ENCODE assay signal across 17 cellular contexts in the genomic region with DNA sequence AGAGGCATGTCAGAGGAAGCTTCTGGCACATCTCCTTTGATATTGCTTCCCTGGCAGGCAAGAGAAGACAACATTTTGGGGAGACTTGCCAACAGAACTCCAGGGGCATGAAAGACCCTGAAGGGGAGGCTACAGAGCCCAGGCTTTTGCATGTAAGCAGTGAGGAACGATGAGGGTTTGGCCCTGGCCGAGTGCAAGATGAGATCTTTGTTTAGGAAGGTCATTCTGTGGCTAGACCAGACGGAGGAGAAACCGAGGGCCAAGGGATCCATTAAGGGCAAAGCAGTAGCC. TPM values are rescaled to one million over a fixed set of nuclear protein-coding genes. Genes with fewer than 3 reads are reported as not detected.
DNase-seq lines count a peak whose midpoint lies in the region; ATAC-seq and TF ChIP-seq lines count a peak whose summit lies in the region.
"Had no signal": no experiment of that assay in that cellular context is flagged by ENCODE, and none has a peak within 500 bp of the region (broad histone marks: within the 10 kb centered on the region; RNA-seq: fewer than 3 reads in every experiment).

No MANE protein-coding gene starts in this region.

- H3K79me2 ChIP-seq in mammary epithelial cell (ENCODE audit: insufficient read depth, low read length), result peaks cover 70% of the 10 kb centered on the region

- intact Hi-C loops in mammary epithelial cell (cut with micrococcal nuclease), result loop anchor here (10.0 kb wide), 1 partner anchor 104 kb away; no protein-coding TSS in a partner anchor
- intact Hi-C loops in stomach (cut with DNase I; ENCODE audit: low total_unique reads), result no loop called here

- H3K9ac ChIP-seq in mammary epithelial cell (ENCODE audit: insufficient read depth, low read length), result peak overlapping the region; percentile 44
- H3K9ac ChIP-seq: KMS-11 had no signal

- CTCF ChIA-PET in mammary epithelial cell (lab: Charles Lee; ENCODE audit: low non-redundant PET), result no interaction called here

- dilution Hi-C loops in mammary epithelial cell (cut with HindIII; ENCODE audit: low sequenced_read_pairs), result no loop called here

- TF ChIP-seq EP300 in stomach (IDR thresholded peaks at IDR 0.05), result no peak

- DNase-seq in HL-60 (ENCODE audit: low read depth in 1 of 2, low spot score in 1 of 2), result no peak
- DNase-seq in mammary epithelial cell, result no peak
- DNase-seq in lung (ENCODE audit: low spot score), result no peak
- no peak for DNase-seq in stomach
- no peak for DNase-seq in NCI-H1694 treated with DMSO at 0.1 percent for 48 hours (lab: John Stamatoyannopoulos, UW)
- DNase-seq in omental fat pad (ENCODE audit: low spot score), result no peak
- DNase-seq in ecto neural progenitor cell (ENCODE audit: low spot score), result no peak
- DNase-seq: activated CD4-positive, CD25-positive, alpha-beta regulatory T cell treated with anti-CD3 and anti-CD28 coated beads, Interleukin-2, amount 50 U/mL, for 72 hours; activated naive CD4-positive, alpha-beta T cell treated with anti-CD3 and anti-CD28 coated beads, Interleukin-2, amount 50 U/mL, for 16 hours; brain microvascular endothelial cell; effector memory CD4-positive, alpha-beta T cell; mesenchymal stem cell; NCI-H1092 treated with DMSO at 0.1 percent for 48 hours; NCI-H2171 treated with DMSO at 0.1 percent for 48 hours; stimulated activated naive CD8-positive, alpha-beta T cell treated with anti-CD3 and anti-CD28 coated beads, Interleukin-15, Interleukin-2, amounts not matched to agents 100 U/mL and 50 U/mL, for 24 hours had no signal

- H3K4me3 ChIP-seq in HL-60 (replicated peaks; ENCODE audit: insufficient read depth, low read length) (no peak overlapping the region), mammary epithelial cell (replicated peaks in 1 of 3; ENCODE audit: insufficient read depth in 1 of 3, low read depth in 2 of 3, low read length in 3 of 3) (no peak overlapping the region), lung (no peak overlapping the region), stomach (peak overlapping the region in 3 of 4 donors; percentile 2 to 34 (median 17))

- peaks cover 65% of the 10 kb centered on the region for H3K4me1 ChIP-seq in mammary epithelial cell (ENCODE audit: insufficient read depth, low read length)
- H3K4me1 ChIP-seq in lung (ENCODE audit: control insufficient read depth in 2 of 2, insufficient read depth in 2 of 2, low read length in 2 of 2), result peaks cover 15 to 19% of the 10 kb centered on the region in 2 donors
- H3K4me1 ChIP-seq in stomach, result peaks cover 34 to 54% (median 44%) of the 10 kb centered on the region in 4 donors

- H3K9me3 ChIP-seq in mammary epithelial cell (replicated peaks; ENCODE audit: insufficient read depth, low read length), result no peaks in the 10 kb centered on the region
- no peaks in the 10 kb centered on the region for H3K9me3 ChIP-seq in lung (ENCODE audit: control insufficient read depth in 2 of 2, insufficient read depth in 1 of 2, low read length in 1 of 2)
- H3K9me3 ChIP-seq in stomach, result no peaks in the 10 kb centered on the region

- no peaks in the 10 kb centered on the region for H4K20me1 ChIP-seq in mammary epithelial cell (ENCODE audit: insufficient read depth, low read length)

- 73% methylated on average over 4 of the region's 4 CpGs for WGBS in mammary epithelial cell (ENCODE audit: low coverage, missing lambda C conversion rate)
- WGBS in lung, 2 donors, result 81 to 93% methylated on average over 4 of the region's 4 CpGs
- 78 to 96% (median 90%) methylated on average over 4 of the region's 4 CpGs for WGBS in stomach, 5 donors

- TF ChIP-seq POLR2A in stomach (IDR thresholded peaks at IDR 0.05), result no peak

- H3K27me3 ChIP-seq in HL-60 (ENCODE audit: insufficient read depth, poor library complexity, severe bottlenecking) (no peaks in the 10 kb centered on the region), mammary epithelial cell (ENCODE audit: insufficient read depth, low read length) (no peaks in the 10 kb centered on the region), lung (ENCODE audit: control insufficient read depth, insufficient read depth) (no peaks in the 10 kb centered on the region), stomach (no peaks in the 10 kb centered on the region)
- H3K27me3 ChIP-seq: brain microvascular endothelial cell had no signal

- H3K27ac ChIP-seq in HL-60 (replicated peaks), result peak overlapping the region; percentile 63
- peak overlapping the region; percentile 38 for H3K27ac ChIP-seq in mammary epithelial cell (ENCODE audit: insufficient read depth, low read depth, low read length)
- H3K27ac ChIP-seq in lung (ENCODE audit: low read depth in 1 of 2, low read length in 1 of 2), result peak overlapping the region; percentile 45 to 89
- H3K27ac ChIP-seq in stomach, result peak overlapping the region in 4 of 5 donors; percentile 64 to 90 (median 80)
- H3K27ac ChIP-seq: brain microvascular endothelial cell, KMS-11 had no signal

- ATAC-seq in lung (ENCODE audit: insufficient read depth, low FRiP score) (no peak), GM19324 (IDR thresholded peaks at IDR 0.05; ENCODE audit: low FRiP score, unreplicated experiment) (no peak), omental fat pad (ENCODE audit: low FRiP score) (no peak)
- ATAC-seq: stimulated activated naive CD8-positive, alpha-beta T cell treated with anti-CD3 and anti-CD28 coated beads, Interleukin-15, Interleukin-2, amounts not matched to agents 100 U/mL and 50 U/mL, for 24 hours had no signal

- in situ Hi-C loops in mammary epithelial cell (cut with MboI; ENCODE audit: low sequenced_read_pairs in 2 of 2), result no loop called here

- peaks cover 2% of the 10 kb centered on the region for H3K36me3 ChIP-seq in mammary epithelial cell (ENCODE audit: insufficient read depth, low read length)
- no peaks in the 10 kb centered on the region for H3K36me3 ChIP-seq in lung (ENCODE audit: control insufficient read depth in 2 of 2, insufficient read depth in 2 of 2, low read length in 2 of 2)
- no peaks in the 10 kb centered on the region for H3K36me3 ChIP-seq in stomach
- H3K36me3 ChIP-seq: brain microvascular endothelial cell had no signal

- BruUV-seq in mammary epithelial cell (replicated peaks; lab: Mats Ljungman, UMichigan), result no TSS peak

- H2AFZ ChIP-seq in mammary epithelial cell (ENCODE audit: low read depth, low read length), result no peak overlapping the region

- no peak for TF ChIP-seq CTCF in HL-60 (IDR thresholded peaks at IDR 0.05; ENCODE audit: insufficient read depth, low read length)
- no peak for TF ChIP-seq CTCF in mammary epithelial cell (conservative IDR thresholded peaks at IDR 0.05 in 1 of 2, IDR thresholded peaks at IDR 0.05 in 1 of 2; ENCODE audit: extremely low read depth in 1 of 2, insufficient read depth in 1 of 2, low read depth in 1 of 2, low read length in 2 of 2)
- TF ChIP-seq CTCF in lung (IDR thresholded peaks at IDR 0.05; ENCODE audit: control extremely low read depth, extremely low read depth), result no peak
- no peak for TF ChIP-seq CTCF in stomach (IDR thresholded peaks at IDR 0.05)
- no peak for TF ChIP-seq CTCF in omental fat pad (IDR thresholded peaks at IDR 0.05)

- H3K4me2 ChIP-seq in mammary epithelial cell (ENCODE audit: insufficient read depth, low read depth, low read length), result peak overlapping the region; percentile 43
- H3K4me2 ChIP-seq: KMS-11 had no signal

RNA-seq across cellular contexts. Expression of a gene that starts 3.8 kb away (rescaled TPM):
- total RNA-seq in mammary epithelial cell (100 to 1,000 TPM in 1 of 2 donors, 10 to 100 TPM in 1; 51.3 to 155 TPM), lung (100 to 1,000 TPM in 1 of 2 donors, 10 to 100 TPM in 1; 68.4 to 117 TPM), stomach (100 to 1,000 TPM in 4 of 5 donors, 10 to 100 TPM in 1; 95.9 to 400 (median 131) TPM), omental fat pad (10 to 100 TPM; 22.8 to 44.4 (median 30.5) TPM)
- polyA plus RNA-seq in mammary epithelial cell (23.6 TPM), lung (10 to 100 TPM; 13.6 to 19.6 TPM), stomach (10 to 100 TPM in 1 of 3 donors, 1 to 10 TPM in 2; 6.8 to 32.4 (median 7.5) TPM)
- polyA minus RNA-seq in mammary epithelial cell, result 190 TPM

Comparison
In these comparisons a context has a peak if more than half of its experiments do, and no peak if none do; other contexts are left out.
1. H3K4me3 ChIP-seq: peak in stomach (3 of 4); none in HL-60 (single experiment), mammary epithelial cell (0 of 3) and lung (single experiment).
2. Peak in every context shown above with its lines, with median percentiles within 50 percentile points of each other: H3K27ac ChIP-seq.